Comparison of ENCODE assay signal across 8 cellular contexts in the genomic region with DNA sequence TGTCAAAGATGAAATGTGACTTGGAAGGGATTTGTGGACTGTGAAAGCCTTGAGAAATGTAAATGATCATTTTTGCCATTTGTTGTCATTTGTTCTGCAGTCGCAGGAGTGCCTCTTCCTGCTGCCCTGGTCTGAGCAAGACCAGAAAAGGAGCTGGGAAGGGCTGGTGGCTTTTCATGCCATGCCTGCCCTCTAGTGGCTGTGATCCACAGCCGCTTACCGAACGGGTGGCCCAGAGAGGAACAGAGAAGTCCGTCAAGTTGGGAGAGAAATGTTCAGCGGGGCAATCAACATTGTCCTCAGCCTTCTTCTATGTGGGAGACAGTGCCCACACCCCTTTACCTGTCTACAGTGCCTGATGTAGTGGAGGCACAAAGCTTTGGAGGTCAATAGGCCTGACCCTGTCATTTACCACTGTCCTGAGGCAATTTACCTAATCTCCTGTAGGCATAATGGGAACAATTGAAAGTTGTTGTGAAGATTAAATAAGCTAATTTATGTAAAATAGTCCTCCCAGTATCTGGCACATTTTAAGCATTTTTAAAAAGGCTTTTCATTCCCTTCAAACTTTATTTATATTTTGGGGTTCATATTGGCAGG.
DNase-seq lines count a peak whose midpoint lies in the region; TF ChIP-seq lines count a peak whose summit lies in the region.

No MANE protein-coding gene starts in this region.

- H3K4me2 ChIP-seq in Karpas-422 (ENCODE audit: low read depth, low read length, poor library complexity, severe bottlenecking) = no peak overlapping the region

- intact Hi-C loops in head of caudate nucleus (cut with DNase I) = loop anchor here (5.0 to 10.0 kb wide), 2 partner anchors 187 to 249 kb away; no protein-coding TSS in a partner anchor
- intact Hi-C loops in prostate gland (cut with DNase I) = loop anchor here (2.0 kb wide), 1 partner anchor 187 kb away; no protein-coding TSS in a partner anchor

- no peaks in the 10 kb centered on the region for H3K27me3 ChIP-seq in Karpas-422 (ENCODE audit: low read length)
- H3K27me3 ChIP-seq in prostate gland (replicated peaks; ENCODE audit: insufficient read depth) = no peaks in the 10 kb centered on the region

- H3K27ac Mint-ChIP-seq in activated naive CD4-positive, alpha-beta T cell treated with anti-CD3 and anti-CD28 coated beads, Interleukin-2, amount 10 ng/mL, durations not matched to agents 7 days and 5 days = no peak overlapping the region

- H3K4me3 Mint-ChIP-seq in activated naive CD4-positive, alpha-beta T cell treated with anti-CD3 and anti-CD28 coated beads, Interleukin-2, amount 10 ng/mL, durations not matched to agents 7 days and 5 days = no peak overlapping the region

- no peaks in the 10 kb centered on the region for H3K36me3 ChIP-seq in Karpas-422 (ENCODE audit: insufficient read depth, low read length)
- H3K36me3 ChIP-seq in prostate gland = no peaks in the 10 kb centered on the region

- no peaks in the 10 kb centered on the region for H3K9me3 Mint-ChIP-seq in activated naive CD4-positive, alpha-beta T cell treated with anti-CD3 and anti-CD28 coated beads, Interleukin-2, amount 10 ng/mL, durations not matched to agents 7 days and 5 days

- TF ChIP-seq CTCF in GM10266 (IDR thresholded peaks at IDR 0.05; ENCODE audit: control insufficient read depth, insufficient read depth, low read depth, missing control alignments) (peak; percentile 88), RWPE1 (conservative IDR thresholded peaks at IDR 0.05; ENCODE audit: low read depth) (peak; percentile 91), prostate gland (IDR thresholded peaks at IDR 0.05) (peak; percentile 61 to 83 (median 75))

- WGBS in prostate gland = 9% methylated on average over 6 of the region's 6 CpGs

- no peak for TF ChIP-seq POLR2A in prostate gland (IDR thresholded peaks at IDR 0.05)

- no peaks in the 10 kb centered on the region for H3K36me3 Mint-ChIP-seq in activated naive CD4-positive, alpha-beta T cell treated with anti-CD3 and anti-CD28 coated beads, Interleukin-2, amount 10 ng/mL, durations not matched to agents 7 days and 5 days

- H3K27ac ChIP-seq in Karpas-422 (ENCODE audit: low read length) (no peak overlapping the region), RWPE1 (no peak overlapping the region), prostate gland (no peak overlapping the region)

- no peaks in the 10 kb centered on the region for H3K79me2 ChIP-seq in Karpas-422 (ENCODE audit: low read length)

- H2AFZ ChIP-seq in Karpas-422 (ENCODE audit: low read length) = no peak overlapping the region

- no peak overlapping the region for H3K9ac ChIP-seq in Karpas-422 (ENCODE audit: low read length)

- CTCF ChIA-PET in RWPE1 (lab: Yijun Ruan, JAX) = interaction anchor here (0.6 to 2.3 kb wide), 17 partner anchors 8 to 1305 kb away, joined by 3 to 36 read pairs (median 3); a partner anchor contains a TSS
- CTCF ChIA-PET in activated naive CD4-positive, alpha-beta T cell treated with anti-CD3 and anti-CD28 coated beads, Interleukin-2, amount 10 ng/mL, durations not matched to agents 7 days and 5 days (lab: Charles Lee) = interaction anchor here (0.7 to 5.3 kb wide), 10 partner anchors 9 to 445 kb away, joined by 3 to 61 read pairs (median 4); a partner anchor contains a TSS

- H3K9me2 ChIP-seq in Karpas-422 (replicated peaks; ENCODE audit: insufficient read depth, low read length) = no peaks in the 10 kb centered on the region

- H3K4me1 ChIP-seq in Karpas-422 (ENCODE audit: low read length) (no peaks in the 10 kb centered on the region), prostate gland (replicated peaks) (no peaks in the 10 kb centered on the region)

- H3K4me3 ChIP-seq in Karpas-422 (ENCODE audit: low read length) (no peak overlapping the region), prostate gland (no peak overlapping the region)

- peaks cover 4% of the 10 kb centered on the region for H3K27me3 Mint-ChIP-seq in activated naive CD4-positive, alpha-beta T cell treated with anti-CD3 and anti-CD28 coated beads, Interleukin-2, amount 10 ng/mL, durations not matched to agents 7 days and 5 days

- no peaks in the 10 kb centered on the region for H4K20me1 ChIP-seq in Karpas-422 (ENCODE audit: insufficient read depth, low read depth, low read length)

- H3K9me3 ChIP-seq in Karpas-422 (ENCODE audit: low read length) = no peaks in the 10 kb centered on the region
- H3K9me3 ChIP-seq in prostate gland = no peaks in the 10 kb centered on the region

- no peaks in the 10 kb centered on the region for H3K4me1 Mint-ChIP-seq in activated naive CD4-positive, alpha-beta T cell treated with anti-CD3 and anti-CD28 coated beads, Interleukin-2, amount 10 ng/mL, durations not matched to agents 7 days and 5 days

- DNase-seq in GM10266 (ENCODE audit: extremely low spot score) (peak; percentile 72), GOT3 (lab: John Stamatoyannopoulos, UW) (peak; percentile 36), Karpas-422 (peak; percentile 88), RWPE1 (ENCODE audit: low spot score) (peak; percentile 77), head of caudate nucleus (peak; percentile 57 to 90 (median 77)), prostate gland (ENCODE audit: low spot score) (peak; percentile 68), NCI-H1048 (lab: John Stamatoyannopoulos, UW) (no peak)
- DNase-seq in activated naive CD4-positive, alpha-beta T cell treated with anti-CD3 and anti-CD28 coated beads, Interleukin-2, amount 10 ng/mL, durations not matched to agents 7 days and 5 days = peak; percentile 71

- POLR2A ChIA-PET in RWPE1 (lab: Yijun Ruan, JAX; ENCODE audit: low non-redundant PET) = no interaction called here
